ENCODE assay signal across 17 cellular contexts in genomic region chr5:180349391-180349790, GRCh38. TPM values are rescaled to one million over a fixed set of nuclear protein-coding genes. Genes with fewer than 3 reads are reported as not detected.
DNase-seq lines count a peak whose midpoint lies in the region; ATAC-seq, FAIRE-seq and TF ChIP-seq lines count a peak whose summit lies in the region.
"Had no signal": no experiment of that assay in that cellular context is flagged by ENCODE, and none has a peak within 500 bp of the region (broad histone marks: within the 10 kb centered on the region; RNA-seq: fewer than 3 reads in every experiment).

No MANE protein-coding gene starts in this region.

- no peak overlapping the region for H3K27ac Mint-ChIP-seq in astrocyte (ENCODE audit: unreplicated experiment)
- H3K27ac Mint-ChIP-seq: B cell; CD8-positive, alpha-beta T cell had no signal

- DNase-seq in Right ventricle myocardium superior (peak; percentile 19), right atrium auricular region (ENCODE audit: low spot score) (no peak), astrocyte (ENCODE audit: low read depth) (no peak), kidney (peak; percentile 29), smooth muscle cell (lab: John Stamatoyannopoulos, UW; ENCODE audit: unreplicated experiment) (no peak), sigmoid colon (no peak)
- no peak for DNase-seq in NK-92 treated with Interleukin-12 subunit alpha and Interleukin-12 subunit beta, amount 100 ng/mL, for 24 hours (lab: John Stamatoyannopoulos, UW)
- DNase-seq in activated CD8-positive, alpha-beta memory T cell treated with anti-CD3 and anti-CD28 coated beads, Interleukin-2, amount 50 U/mL, for 4 hours, result no peak
- DNase-seq: 8988T; Calu3; CD8-positive, alpha-beta T cell; DMS79 treated with DMSO at 0.1 percent for 48 hours; GF-D8; GM23248; H7 had no signal

- no peak overlapping the region for H3K4me3 Mint-ChIP-seq in astrocyte (ENCODE audit: unreplicated experiment)
- H3K4me3 Mint-ChIP-seq: B cell; CD8-positive, alpha-beta T cell had no signal

- no peaks in the 10 kb centered on the region for H3K27me3 ChIP-seq in right atrium auricular region
- H3K27me3 ChIP-seq in astrocyte (ENCODE audit: insufficient read depth, low read length), result no peaks in the 10 kb centered on the region
- peaks cover 5% of the 10 kb centered on the region for H3K27me3 ChIP-seq in smooth muscle cell (ENCODE audit: low read depth)
- peaks cover 0 to 21% (median 5%) of the 10 kb centered on the region in 3 donors for H3K27me3 ChIP-seq in sigmoid colon

- TF ChIP-seq POLR2A in sigmoid colon (IDR thresholded peaks at IDR 0.05), result no peak

- H3K27ac ChIP-seq in right atrium auricular region, result no peak overlapping the region
- no peak overlapping the region for H3K27ac ChIP-seq in astrocyte (ENCODE audit: low read depth, low read length)
- no peak overlapping the region for H3K27ac ChIP-seq in kidney (ENCODE audit: low read depth in 2 of 2, low read length in 2 of 2)
- H3K27ac ChIP-seq in smooth muscle cell (ENCODE audit: low read depth), result peak overlapping the region; percentile 66
- no peak overlapping the region for H3K27ac ChIP-seq in sigmoid colon
- H3K27ac ChIP-seq: BLaER1 treated with 17β-estradiol and CSF1 and Interleukin-3, amounts not matched to agents 10 nM and 100 nM; GM23248 had no signal

- H3K9me3 ChIP-seq in right atrium auricular region (no peaks in the 10 kb centered on the region), astrocyte (ENCODE audit: insufficient read depth, low read depth, low read length) (no peaks in the 10 kb centered on the region), kidney (ENCODE audit: control insufficient read depth in 1 of 2, low read length in 2 of 2) (no peaks in the 10 kb centered on the region), smooth muscle cell (replicated peaks; ENCODE audit: low read depth) (no peaks in the 10 kb centered on the region), sigmoid colon (no peaks in the 10 kb centered on the region)

- intact Hi-C loops in Right ventricle myocardium superior (cut with DNase I) (no loop called here), kidney (cut with DNase I) (no loop called here), sigmoid colon (cut with DNase I) (no loop called here)

- peaks cover 7% of the 10 kb centered on the region for H3K4me1 Mint-ChIP-seq in astrocyte (ENCODE audit: low read depth, unreplicated experiment)

- no peak overlapping the region for H3K4me3 ChIP-seq in right atrium auricular region
- no peak overlapping the region for H3K4me3 ChIP-seq in astrocyte (ENCODE audit: insufficient read depth, low read depth, low read length)
- H3K4me3 ChIP-seq in kidney (ENCODE audit: low read length in 2 of 2), result no peak overlapping the region
- H3K4me3 ChIP-seq in smooth muscle cell, result peak overlapping the region; percentile 62
- H3K4me3 ChIP-seq in sigmoid colon, result no peak overlapping the region
- H3K4me3 ChIP-seq: BLaER1 treated with 17β-estradiol and CSF1 and Interleukin-3, amounts not matched to agents 10 nM and 100 nM; GM23248 had no signal

- H3K36me3 ChIP-seq in right atrium auricular region, result no peaks in the 10 kb centered on the region
- H3K36me3 ChIP-seq in astrocyte (ENCODE audit: insufficient read depth, low read length), result no peaks in the 10 kb centered on the region
- no peaks in the 10 kb centered on the region for H3K36me3 ChIP-seq in kidney (ENCODE audit: control insufficient read depth in 1 of 2, insufficient read depth in 2 of 2, low read length in 2 of 2)
- no peaks in the 10 kb centered on the region for H3K36me3 ChIP-seq in smooth muscle cell (ENCODE audit: low read depth)
- H3K36me3 ChIP-seq in sigmoid colon, result no peaks in the 10 kb centered on the region
- H3K36me3 ChIP-seq: BLaER1 treated with 17β-estradiol and CSF1 and Interleukin-3, amounts not matched to agents 10 nM and 100 nM had no signal

- ATAC-seq in Right ventricle myocardium superior (ENCODE audit: poor library complexity), result no peak
- ATAC-seq: CD8-positive, alpha-beta T cell had no signal

- H3K36me3 Mint-ChIP-seq in astrocyte (ENCODE audit: low read depth, unreplicated experiment), result no peaks in the 10 kb centered on the region
- H3K36me3 Mint-ChIP-seq: CD8-positive, alpha-beta T cell had no signal

- peaks cover 0 to 34% of the 10 kb centered on the region in 2 donors for H3K4me1 ChIP-seq in right atrium auricular region
- peaks cover 36% of the 10 kb centered on the region for H3K4me1 ChIP-seq in astrocyte (ENCODE audit: insufficient read depth, low read length)
- H3K4me1 ChIP-seq in kidney (ENCODE audit: control insufficient read depth in 1 of 2, insufficient read depth in 1 of 2, low read depth in 1 of 2, low read length in 2 of 2), result peaks cover 0 to 6% of the 10 kb centered on the region in 2 donors
- peaks cover 40% of the 10 kb centered on the region for H3K4me1 ChIP-seq in smooth muscle cell (ENCODE audit: low read depth)
- H3K4me1 ChIP-seq in sigmoid colon, result peaks cover 0 to 30% (median 23%) of the 10 kb centered on the region in 4 donors

- FAIRE-seq in astrocyte (lab: Jason Lieb, UNC) (no peak), kidney (lab: Jason Lieb, UNC) (no peak)

- H2AFZ ChIP-seq in astrocyte (ENCODE audit: low read depth, low read length), result no peak overlapping the region
- no peak overlapping the region for H2AFZ ChIP-seq in smooth muscle cell (ENCODE audit: low read depth)
- H2AFZ ChIP-seq: GM23248 had no signal

- no peak for TF ChIP-seq CTCF in right atrium auricular region (IDR thresholded peaks at IDR 0.05)
- TF ChIP-seq CTCF in astrocyte (IDR thresholded peaks at IDR 0.05; ENCODE audit: insufficient read depth, low read depth, low read length), result no peak
- no peak for TF ChIP-seq CTCF in kidney (IDR thresholded peaks at IDR 0.05; ENCODE audit: borderline replicate concordance, extremely low read depth, insufficient read depth)
- no peak for TF ChIP-seq CTCF in smooth muscle cell (IDR thresholded peaks at IDR 0.05; ENCODE audit: borderline replicate concordance, insufficient read depth, poor library complexity, severe bottlenecking)
- TF ChIP-seq CTCF in sigmoid colon (IDR thresholded peaks at IDR 0.05), result no peak

- TF ChIP-seq EP300 in sigmoid colon (IDR thresholded peaks at IDR 0.05), result no peak

- H3K4me2 ChIP-seq in astrocyte (ENCODE audit: low read length), result peak overlapping the region; percentile 98
- H3K4me2 ChIP-seq in smooth muscle cell, result peak overlapping the region; percentile 97
- H3K4me2 ChIP-seq: BLaER1 treated with 17β-estradiol and CSF1 and Interleukin-3, amounts not matched to agents 10 nM and 100 nM had no signal

- H4K20me1 ChIP-seq in astrocyte (ENCODE audit: insufficient read depth, low read length) (peaks cover 76% of the 10 kb centered on the region), smooth muscle cell (ENCODE audit: low read depth) (peaks cover 87% of the 10 kb centered on the region)

- no peaks in the 10 kb centered on the region for H3K9me3 Mint-ChIP-seq in astrocyte (ENCODE audit: unreplicated experiment)
- H3K9me3 Mint-ChIP-seq: CD8-positive, alpha-beta T cell had no signal

- peaks cover 9% of the 10 kb centered on the region for H3K27me3 Mint-ChIP-seq in astrocyte (ENCODE audit: low read depth, unreplicated experiment)

- H3K79me2 ChIP-seq in astrocyte (ENCODE audit: insufficient read depth, low read length) (peaks cover 82% of the 10 kb centered on the region), smooth muscle cell (ENCODE audit: low read depth) (peaks cover 87% of the 10 kb centered on the region)

- H3K9ac ChIP-seq in astrocyte (ENCODE audit: low read length) (no peak overlapping the region), kidney (ENCODE audit: low read length in 2 of 2) (no peak overlapping the region), smooth muscle cell (ENCODE audit: low read depth) (peak overlapping the region; percentile 9)
- H3K9ac ChIP-seq: BLaER1 treated with 17β-estradiol and CSF1 and Interleukin-3, amounts not matched to agents 10 nM and 100 nM; GM23248 had no signal

- H3F3A ChIP-seq in smooth muscle cell (ENCODE audit: low read depth), result peaks cover 5% of the 10 kb centered on the region

- 86% methylated on average over 8 of the region's 8 CpGs for WGBS in smooth muscle cell (ENCODE audit: low lambda C conversion rate)
- 87 to 92% methylated on average over 8 of the region's 8 CpGs for WGBS in sigmoid colon, 2 donors

RNA-seq across cellular contexts. Expression of gene GFPT2, which starts 3.7 kb away (rescaled TPM):
- total RNA-seq in Right ventricle myocardium superior, result 13.3 TPM
- 10 to 100 TPM; 25.4 to 27.2 TPM for total RNA-seq in right atrium auricular region
- 14.6 and 19.0 TPM in 2 replicates for total RNA-seq in astrocyte
- total RNA-seq in kidney, result 15.9 TPM
- 2.7 TPM for polyA plus RNA-seq in kidney (ENCODE audit: insufficient read depth, low read depth, low replicate concordance)
- total RNA-seq in smooth muscle cell, result 137 and 168 TPM in 2 replicates
- polyA plus RNA-seq in smooth muscle cell, result 163 and 243 TPM in 2 replicates
- total RNA-seq in sigmoid colon, result 10 to 100 TPM; 16.1 to 42.7 (median 21.7) TPM
- polyA plus RNA-seq in sigmoid colon, result 1 to 10 TPM; 1.2 to 6.6 (median 3.6) TPM
- total RNA-seq: Calu3 had no signal

RNA-seq across cellular contexts. Expression of gene MAPK9, which starts 57.5 kb away (rescaled TPM):
- total RNA-seq in Right ventricle myocardium superior (42.4 TPM), right atrium auricular region (10 to 100 TPM; 25.1 to 30.0 TPM), astrocyte (31.6 and 34.0 TPM in 2 replicates), kidney (30.9 TPM), smooth muscle cell (40.9 and 43.4 TPM in 2 replicates), sigmoid colon (10 to 100 TPM; 39.5 to 45.7 (median 41.4) TPM)
- polyA plus RNA-seq in kidney (ENCODE audit: insufficient read depth, low read depth, low replicate concordance) (17.3 TPM), smooth muscle cell (34.8 and 36.0 TPM in 2 replicates), sigmoid colon (10 to 100 TPM; 20.5 to 31.2 (median 27.3) TPM)

Comparison
In these comparisons a context has a peak if more than half of its experiments do, and no peak if none do; other contexts are left out.
1. DNase-seq: peak in Right ventricle myocardium superior (single experiment) and kidney (single experiment); none in right atrium auricular region (single experiment), astrocyte (single experiment), smooth muscle cell (single experiment), NK-92 treated with Interleukin-12 subunit alpha and Interleukin-12 subunit beta, amount 100 ng/mL, for 24 hours (single experiment), sigmoid colon (single experiment) and activated CD8-positive, alpha-beta memory T cell treated with anti-CD3 and anti-CD28 coated beads, Interleukin-2, amount 50 U/mL, for 4 hours (single experiment).